In genomic region chr6:46465294-46466165, GRCh38 we compare ENCODE assay signal across 22 cellular contexts. TPM values are rescaled to one million over a fixed set of nuclear protein-coding genes. Genes with fewer than 3 reads are reported as not detected.
A peak's percentile ranks its signal among the peaks of the same experiment; 100 is the strongest.
DNase-seq lines count a peak whose midpoint lies in the region; TF ChIP-seq lines count a peak whose summit lies in the region.
"Had no signal": no experiment of that assay in that cellular context is flagged by ENCODE, and none has a peak within 500 bp of the region (broad histone marks: within the 10 kb centered on the region; RNA-seq: fewer than 3 reads in every experiment).

No MANE protein-coding gene starts in this region.

- H3K4ac ChIP-seq in neuronal stem cell (ENCODE audit: low read length): no peak overlapping the region

- TF ChIP-seq CTCF in MCF 10A (IDR thresholded peaks at IDR 0.05; ENCODE audit: unreplicated experiment): no peak
- no peak for TF ChIP-seq CTCF in breast epithelium (IDR thresholded peaks at IDR 0.05)
- TF ChIP-seq CTCF in stomach (IDR thresholded peaks at IDR 0.05): no peak
- TF ChIP-seq CTCF in adrenal gland (IDR thresholded peaks at IDR 0.05): no peak

- H3K36me3 Mint-ChIP-seq in MCF 10A (ENCODE audit: insufficient read depth, unreplicated experiment): no peaks in the 10 kb centered on the region
- no peaks in the 10 kb centered on the region for H3K36me3 Mint-ChIP-seq in activated naive CD4-positive, alpha-beta T cell treated with anti-CD3 and anti-CD28 coated beads, Interleukin-2, amount 10 ng/mL, durations not matched to agents 7 days and 5 days
- H3K36me3 Mint-ChIP-seq: CD4-positive, CD25-positive, alpha-beta regulatory T cell had no signal

- peaks cover 23% of the 10 kb centered on the region for H3K27me3 Mint-ChIP-seq in MCF 10A (ENCODE audit: insufficient read depth, unreplicated experiment)
- peaks cover 8% of the 10 kb centered on the region for H3K27me3 Mint-ChIP-seq in activated naive CD4-positive, alpha-beta T cell treated with anti-CD3 and anti-CD28 coated beads, Interleukin-2, amount 10 ng/mL, durations not matched to agents 7 days and 5 days

- no peaks in the 10 kb centered on the region for H3K27me3 ChIP-seq in breast epithelium
- no peaks in the 10 kb centered on the region for H3K27me3 ChIP-seq in stomach
- H3K27me3 ChIP-seq in neuronal stem cell (ENCODE audit: control insufficient read depth in 3 of 3, insufficient read depth in 3 of 3, low read depth in 1 of 3, low read length in 3 of 3): no peaks in the 10 kb centered on the region
- no peaks in the 10 kb centered on the region for H3K27me3 ChIP-seq in adrenal gland
- H3K27me3 ChIP-seq: thyroid gland had no signal

- no peak overlapping the region for H3K9ac ChIP-seq in neuronal stem cell (ENCODE audit: low read depth, low read length, poor library complexity)

- no TSS peak for BruUV-seq in MCF 10A (replicated peaks; lab: Mats Ljungman, UMichigan)

- H2BK5ac ChIP-seq in neuronal stem cell (ENCODE audit: low read length): no peak overlapping the region

- no peaks in the 10 kb centered on the region for H3K9me3 Mint-ChIP-seq in MCF 10A (ENCODE audit: unreplicated experiment)
- H3K9me3 Mint-ChIP-seq in activated naive CD4-positive, alpha-beta T cell treated with anti-CD3 and anti-CD28 coated beads, Interleukin-2, amount 10 ng/mL, durations not matched to agents 7 days and 5 days: no peaks in the 10 kb centered on the region
- H3K9me3 Mint-ChIP-seq: activated CD4-positive, alpha-beta T cell treated with anti-CD3 and anti-CD28 coated beads, Interleukin-2, amount 10 ng/mL, durations not matched to agents 24 days and 14 days had no signal

- DNase-seq in MCF 10A (ENCODE audit: unreplicated experiment) (peak; percentile 4), breast epithelium (ENCODE audit: low spot score in 2 of 2) (no peak), SW480 (ENCODE audit: low spot score) (peak; percentile 4), fibroblast of peridontal ligament (ENCODE audit: extremely low read depth) (peak; percentile 34), stomach (no peak), neuronal stem cell (ENCODE audit: low spot score) (no peak), adrenal gland (no peak)
- no peak for DNase-seq in activated naive CD4-positive, alpha-beta T cell treated with anti-CD3 and anti-CD28 coated beads, Interleukin-2, amount 10 ng/mL, durations not matched to agents 7 days and 5 days
- DNase-seq: 8988T; activated CD4-positive, alpha-beta T cell treated with anti-CD3 and anti-CD28 coated beads, Interleukin-2, amount 10 ng/mL, durations not matched to agents 24 days and 14 days; activated gamma-delta T cell; aorta; CD4-positive, CD25-positive, alpha-beta regulatory T cell; lower lobe of right lung; NCI-H510A; posterior cingulate gyrus; stimulated activated CD8-positive, alpha-beta memory T cell treated with anti-CD3 and anti-CD28 coated beads, Interleukin-4, amount 100 ng/mL, for 48 hours; SW 1271; thyroid gland had no signal

- no peak overlapping the region for H2BK12ac ChIP-seq in neuronal stem cell (ENCODE audit: low read length)

- H3K23ac ChIP-seq in neuronal stem cell (ENCODE audit: low read depth, low read length, poor library complexity): no peak overlapping the region

- CTCF ChIA-PET in MCF 10A (lab: Yijun Ruan, JAX): interaction anchor here (0.6 to 1.3 kb wide), 2 partner anchors 7 to 11 kb away, joined by 3 to 5 read pairs; no protein-coding TSS in a partner anchor
- CTCF ChIA-PET in activated naive CD4-positive, alpha-beta T cell treated with anti-CD3 and anti-CD28 coated beads, Interleukin-2, amount 10 ng/mL, durations not matched to agents 7 days and 5 days (lab: Charles Lee): no interaction called here

- no peak overlapping the region for H4K91ac ChIP-seq in neuronal stem cell (ENCODE audit: low read depth, low read length, poor library complexity)

- no peak overlapping the region for H3K27ac Mint-ChIP-seq in MCF 10A (ENCODE audit: low read depth, unreplicated experiment)
- no peak overlapping the region for H3K27ac Mint-ChIP-seq in activated naive CD4-positive, alpha-beta T cell treated with anti-CD3 and anti-CD28 coated beads, Interleukin-2, amount 10 ng/mL, durations not matched to agents 7 days and 5 days
- H3K27ac Mint-ChIP-seq: activated CD4-positive, alpha-beta T cell treated with anti-CD3 and anti-CD28 coated beads, Interleukin-2, amount 10 ng/mL, durations not matched to agents 24 days and 14 days; CD4-positive, CD25-positive, alpha-beta regulatory T cell had no signal

- H3K4me1 ChIP-seq in breast epithelium (no peaks in the 10 kb centered on the region), stomach (peaks cover 0 to 32% (median 15%) of the 10 kb centered on the region in 4 donors), neuronal stem cell (ENCODE audit: control insufficient read depth in 2 of 2, insufficient read depth in 1 of 2, low read depth in 1 of 2, low read length in 2 of 2) (peaks cover 0 to 3% of the 10 kb centered on the region in 2 donors), adrenal gland (replicated peaks in 1 of 2) (no peaks in the 10 kb centered on the region)
- H3K4me1 ChIP-seq: lower lobe of right lung, thyroid gland had no signal

- no peaks in the 10 kb centered on the region for H3K79me1 ChIP-seq in neuronal stem cell (ENCODE audit: low read depth, low read length)

- no peak overlapping the region for H3K27ac ChIP-seq in breast epithelium
- H3K27ac ChIP-seq in stomach: peak overlapping the region in 3 of 5 donors; percentile 7 to 34 (median 22)
- H3K27ac ChIP-seq in neuronal stem cell (replicated peaks; ENCODE audit: low read length): no peak overlapping the region
- no peak overlapping the region for H3K27ac ChIP-seq in adrenal gland
- H3K27ac ChIP-seq: epithelial cell of prostate, lower lobe of right lung, thyroid gland had no signal

- no peak overlapping the region for H4K8ac ChIP-seq in neuronal stem cell (ENCODE audit: low read depth, low read length)

- POLR2A ChIA-PET in MCF 10A (lab: Yijun Ruan, JAX): interaction anchor here (0.6 kb wide), 1 partner anchor 9 kb away, joined by 3 read pairs; no protein-coding TSS in a partner anchor

- TF ChIP-seq EP300 in stomach (IDR thresholded peaks at IDR 0.05): no peak

- no peak overlapping the region for H3K4me2 ChIP-seq in neuronal stem cell (ENCODE audit: insufficient read depth, low read length, poor library complexity, severe bottlenecking)
- H3K4me2 ChIP-seq: smooth muscle cell had no signal

- intact Hi-C loops in MCF 10A (cut with micrococcal nuclease) (no loop called here), breast epithelium (cut with DNase I; ENCODE audit: low total_unique reads) (no loop called here), stomach (cut with DNase I; ENCODE audit: low total_unique reads) (no loop called here), adrenal gland (cut with DNase I) (no loop called here)

- no peak overlapping the region for H2BK120ac ChIP-seq in neuronal stem cell (ENCODE audit: low read depth, low read length)

- 54 to 61% (median 59%) methylated on average over 4 of the region's 4 CpGs for WGBS in stomach, 5 donors
- WGBS in neuronal stem cell (ENCODE audit: extremely low coverage in 2 of 2, insufficient read length in 2 of 2, insufficient replicate concordance in 1 of 2), 2 donors: no CpG with 5 or more reads among the region's 4 CpGs
- 57 to 67% (median 62%) methylated on average over 4 of the region's 4 CpGs for WGBS in adrenal gland, 4 donors

- no peak overlapping the region for H2AK5ac ChIP-seq in neuronal stem cell (ENCODE audit: low read depth, low read length)

- no peak overlapping the region for H2BK15ac ChIP-seq in neuronal stem cell (ENCODE audit: low read length)

- peaks cover 7% of the 10 kb centered on the region for H3K4me1 Mint-ChIP-seq in MCF 10A (ENCODE audit: insufficient read depth, unreplicated experiment)
- peaks cover 2% of the 10 kb centered on the region for H3K4me1 Mint-ChIP-seq in activated naive CD4-positive, alpha-beta T cell treated with anti-CD3 and anti-CD28 coated beads, Interleukin-2, amount 10 ng/mL, durations not matched to agents 7 days and 5 days
- H3K4me1 Mint-ChIP-seq: activated CD4-positive, alpha-beta T cell treated with anti-CD3 and anti-CD28 coated beads, Interleukin-2, amount 10 ng/mL, durations not matched to agents 24 days and 14 days; CD4-positive, CD25-positive, alpha-beta regulatory T cell had no signal

- no peak overlapping the region for H3K4me3 ChIP-seq in breast epithelium
- no peak overlapping the region for H3K4me3 ChIP-seq in stomach
- no peak overlapping the region for H3K4me3 ChIP-seq in neuronal stem cell (ENCODE audit: low read length in 2 of 2)
- no peak overlapping the region for H3K4me3 ChIP-seq in adrenal gland
- H3K4me3 ChIP-seq: coronary artery, lower lobe of right lung, smooth muscle cell, thyroid gland had no signal

- H3K18ac ChIP-seq in neuronal stem cell (ENCODE audit: low read length): no peak overlapping the region

- H3K36me3 ChIP-seq in breast epithelium: no peaks in the 10 kb centered on the region
- no peaks in the 10 kb centered on the region for H3K36me3 ChIP-seq in stomach
- no peaks in the 10 kb centered on the region for H3K36me3 ChIP-seq in neuronal stem cell (replicated peaks in 1 of 2; ENCODE audit: control insufficient read depth in 2 of 2, insufficient read depth in 2 of 2, low read length in 2 of 2)
- H3K36me3 ChIP-seq in adrenal gland (replicated peaks in 1 of 2): no peaks in the 10 kb centered on the region
- H3K36me3 ChIP-seq: lower lobe of right lung, thyroid gland had no signal

- H3K9me3 ChIP-seq in breast epithelium: no peaks in the 10 kb centered on the region
- no peaks in the 10 kb centered on the region for H3K9me3 ChIP-seq in stomach
- H3K9me3 ChIP-seq in neuronal stem cell (replicated peaks in 1 of 2; ENCODE audit: control insufficient read depth in 2 of 2, insufficient read depth in 1 of 2, low read depth in 1 of 2, low read length in 2 of 2): no peaks in the 10 kb centered on the region
- H3K9me3 ChIP-seq in adrenal gland (replicated peaks in 1 of 3): no peaks in the 10 kb centered on the region
- H3K9me3 ChIP-seq: lower lobe of right lung, thyroid gland had no signal

- no peak overlapping the region for H3K4me3 Mint-ChIP-seq in MCF 10A (ENCODE audit: unreplicated experiment)
- H3K4me3 Mint-ChIP-seq in activated naive CD4-positive, alpha-beta T cell treated with anti-CD3 and anti-CD28 coated beads, Interleukin-2, amount 10 ng/mL, durations not matched to agents 7 days and 5 days: no peak overlapping the region
- H3K4me3 Mint-ChIP-seq: activated CD4-positive, alpha-beta T cell treated with anti-CD3 and anti-CD28 coated beads, Interleukin-2, amount 10 ng/mL, durations not matched to agents 24 days and 14 days; CD4-positive, CD25-positive, alpha-beta regulatory T cell had no signal

- H2AFZ ChIP-seq in neuronal stem cell (ENCODE audit: low read length): no peak overlapping the region

- H3K14ac ChIP-seq in neuronal stem cell (ENCODE audit: low read length): no peak overlapping the region

- no peak for TF ChIP-seq POLR2A in breast epithelium (IDR thresholded peaks at IDR 0.05)
- no peak for TF ChIP-seq POLR2A in stomach (IDR thresholded peaks at IDR 0.05)
- no peak for TF ChIP-seq POLR2A in adrenal gland (IDR thresholded peaks at IDR 0.05)

RNA-seq across cellular contexts. Expression of gene RCAN2, which starts 25.7 kb away (rescaled TPM):
- total RNA-seq in MCF 10A (2022) (0.09 TPM in 1 of 2 replicates, not detected in the other), breast epithelium (10 to 100 TPM in 1 of 3 donors, 1 to 10 TPM in 2; 2.9 to 14.9 (median 5.9) TPM), stomach (10 to 100 TPM in 4 of 5 donors, 1 to 10 TPM in 1; 7.2 to 69.2 (median 19.1) TPM), adrenal gland (10 to 100 TPM in 3 of 8 donors, 1 to 10 TPM in 5; 2.3 to 14.4 (median 8.1) TPM)
- polyA plus RNA-seq in stomach (10 to 100 TPM; 14.1 to 42.0 (median 23.8) TPM), adrenal gland (10 to 100 TPM in 1 of 3 donors, 1 to 10 TPM in 2; 4.5 to 10.7 (median 5.3) TPM)
- polyA plus RNA-seq in neuronal stem cell (2013, experiment 1 of 2): 9.3 TPM
- polyA plus RNA-seq in neuronal stem cell (2013, experiment 2 of 2): 9.2 TPM
- total RNA-seq: CD4-positive, CD25-positive, alpha-beta regulatory T cell had no signal

Comparison
In these comparisons a context has a peak if more than half of its experiments do, and no peak if none do; other contexts are left out.
1. DNase-seq: peak in MCF 10A (single experiment), SW480 (single experiment) and fibroblast of peridontal ligament (single experiment); none in breast epithelium (0 of 2), stomach (single experiment), neuronal stem cell (single experiment), adrenal gland (0 of 7) and activated naive CD4-positive, alpha-beta T cell treated with anti-CD3 and anti-CD28 coated beads, Interleukin-2, amount 10 ng/mL, durations not matched to agents 7 days and 5 days (single experiment).
2. H3K27ac ChIP-seq: peak in stomach (3 of 5); none in breast epithelium (0 of 2), neuronal stem cell (single experiment) and adrenal gland (0 of 5).